In genomic region chr10:14879055-14879800, GRCh38 we compare ENCODE assay signal across 8 cellular contexts. TPM values are rescaled to one million over a fixed set of nuclear protein-coding genes. Genes with fewer than 3 reads are reported as not detected.
DNase-seq lines count a peak whose midpoint lies in the region; ATAC-seq and TF ChIP-seq lines count a peak whose summit lies in the region.

No MANE protein-coding gene starts in this region.

- no peak for DNase-seq in Jurkat, Clone E6-1 (ENCODE audit: low read depth, low spot score)
- DNase-seq in activated CD4-positive, alpha-beta T cell treated with anti-CD3 and anti-CD28 coated beads, Interleukin-2, amount 50 U/mL, for 4 hours, result peak; percentile 25 to 38
- DNase-seq in endodermal cell (peak; percentile 65), testis (peak; percentile 35)

- peaks cover 25% of the 10 kb centered on the region for H3K4me1 Mint-ChIP-seq in endodermal cell

- peaks cover 84% of the 10 kb centered on the region for H3K79me2 ChIP-seq in DOHH2 (ENCODE audit: control insufficient read depth, low read length)

- peaks cover 29% of the 10 kb centered on the region for H3K4me1 ChIP-seq in DOHH2 (ENCODE audit: control insufficient read depth, low read length)
- peaks cover 5% of the 10 kb centered on the region for H3K4me1 ChIP-seq in endodermal cell (ENCODE audit: control insufficient read depth, insufficient read depth, low read length)
- peaks cover 7 to 22% of the 10 kb centered on the region in 2 donors for H3K4me1 ChIP-seq in muscle layer of duodenum (ENCODE audit: control insufficient read depth in 1 of 2, insufficient read depth in 2 of 2, low read length in 2 of 2)
- peaks cover 7% of the 10 kb centered on the region for H3K4me1 ChIP-seq in testis

- no peaks in the 10 kb centered on the region for H4K20me1 ChIP-seq in DOHH2 (ENCODE audit: control insufficient read depth, insufficient read depth, low read depth, low read length)

- no peaks in the 10 kb centered on the region for H3K27me3 Mint-ChIP-seq in endodermal cell (ENCODE audit: insufficient read depth)

- peak overlapping the region; percentile 99 for H3K27ac Mint-ChIP-seq in endodermal cell

- H3K9ac ChIP-seq in endodermal cell (ENCODE audit: extremely low read depth, low read length, poor library complexity, severe bottlenecking), result peak overlapping the region; percentile 96

- H3K4me2 ChIP-seq in DOHH2 (ENCODE audit: low read length), result peak overlapping the region; percentile 77

- H3K4me3 ChIP-seq in DOHH2 (ENCODE audit: low read length) (peak overlapping the region; percentile 93), endodermal cell (ENCODE audit: low read length) (peak overlapping the region; percentile 95), muscle layer of duodenum (ENCODE audit: low read depth in 1 of 2, low read length in 2 of 2) (peak overlapping the region; percentile 74 to 98), testis (peak overlapping the region; percentile 89 to 97)
- H3K4me3 ChIP-seq in Jurkat, Clone E6-1 (ENCODE audit: low read length), result peak overlapping the region; percentile 63

- no peaks in the 10 kb centered on the region for H3K9me3 Mint-ChIP-seq in endodermal cell

- ATAC-seq in GM21723 (IDR thresholded peaks at IDR 0.05; ENCODE audit: unreplicated experiment), result peak; percentile 25
- ATAC-seq in HG03469 (IDR thresholded peaks at IDR 0.05; ENCODE audit: unreplicated experiment), result no peak

- H3K9me2 ChIP-seq in DOHH2 (replicated peaks; ENCODE audit: control insufficient read depth, low read length), result no peaks in the 10 kb centered on the region

- H3K36me3 ChIP-seq in DOHH2 (ENCODE audit: control insufficient read depth, low read length), result peaks cover 57% of the 10 kb centered on the region
- H3K36me3 ChIP-seq in endodermal cell (ENCODE audit: control insufficient read depth, insufficient read depth, low read length), result peaks cover 7% of the 10 kb centered on the region
- H3K36me3 ChIP-seq in muscle layer of duodenum (ENCODE audit: control insufficient read depth in 1 of 2, insufficient read depth in 2 of 2, low read length in 2 of 2), result peaks cover 0 to 7% of the 10 kb centered on the region in 2 donors
- H3K36me3 ChIP-seq in testis (ENCODE audit: low read depth, missing control alignments), result no peaks in the 10 kb centered on the region

- TF ChIP-seq POLR2A in testis (IDR thresholded peaks at IDR 0.05), result no peak

- peaks cover 7% of the 10 kb centered on the region for H3K36me3 Mint-ChIP-seq in endodermal cell (ENCODE audit: low read depth)

- H3K9me3 ChIP-seq in DOHH2 (ENCODE audit: control insufficient read depth, insufficient read depth, low read length) (no peaks in the 10 kb centered on the region), endodermal cell (ENCODE audit: control insufficient read depth, low read length) (no peaks in the 10 kb centered on the region), muscle layer of duodenum (ENCODE audit: control insufficient read depth in 1 of 2, low read length in 2 of 2) (no peaks in the 10 kb centered on the region), testis (no peaks in the 10 kb centered on the region)

- intact Hi-C loops in testis (cut with DNase I; ENCODE audit: low total_unique reads), result no loop called here

- H3K4me3 Mint-ChIP-seq in endodermal cell, result peak overlapping the region; percentile 96

- H3K27ac ChIP-seq in DOHH2 (ENCODE audit: low read depth, low read length) (peak overlapping the region; percentile 28), endodermal cell (ENCODE audit: low read depth, low read length) (peak overlapping the region; percentile 93), muscle layer of duodenum (ENCODE audit: low read length) (peak overlapping the region; percentile 32), testis (peak overlapping the region; percentile 96 to 98)

- no peak for TF ChIP-seq CTCF in DOHH2 (IDR thresholded peaks at IDR 0.05; ENCODE audit: low read depth, low read length, poor library complexity, severe bottlenecking)
- TF ChIP-seq CTCF in endodermal cell (conservative IDR thresholded peaks at IDR 0.05), result no peak
- TF ChIP-seq CTCF in testis (IDR thresholded peaks at IDR 0.05), result no peak

- H3K27me3 ChIP-seq in DOHH2 (ENCODE audit: control insufficient read depth, low read length), result no peaks in the 10 kb centered on the region
- no peaks in the 10 kb centered on the region for H3K27me3 ChIP-seq in endodermal cell (ENCODE audit: control insufficient read depth, insufficient read depth, low read length, poor library complexity, severe bottlenecking)
- H3K27me3 ChIP-seq in muscle layer of duodenum (ENCODE audit: low read depth, low read length), result no peaks in the 10 kb centered on the region
- H3K27me3 ChIP-seq in testis, result no peaks in the 10 kb centered on the region

- H3F3A ChIP-seq in DOHH2 (ENCODE audit: control insufficient read depth, insufficient read depth), result peaks cover 9% of the 10 kb centered on the region; the same call in 1 of the 2 replicates

- 0% methylated on average over 12 to 69 of the region's 69 CpGs for WGBS in endodermal cell (ENCODE audit: insufficient coverage in 1 of 2, insufficient read length in 1 of 2), 2 experiments
- 0% methylated on average over 24 to 57 of the region's 69 CpGs for WGBS in testis, 2 donors

RNA-seq across cellular contexts. Expression of gene SUV39H2, which starts 0.6 kb away (rescaled TPM):
- 38.4 TPM for polyA plus RNA-seq in Jurkat, Clone E6-1 (2012; ENCODE audit: insufficient read depth, insufficient read length)
- total RNA-seq in endodermal cell (10 to 100 TPM; 35.4 to 37.6 TPM), testis (10 to 100 TPM; 29.9 to 39.1 TPM)
- 45.4 TPM for polyA plus RNA-seq in endodermal cell (2013, experiment 1 of 2)
- 50.7 TPM for polyA plus RNA-seq in endodermal cell (2013, experiment 2 of 2)
- 69.4 TPM for polyA plus RNA-seq in testis (ENCODE audit: insufficient read depth, low read depth, low replicate concordance)

RNA-seq across cellular contexts. Expression of gene HSPA14, which starts 41.1 kb away (rescaled TPM):
- polyA plus RNA-seq in Jurkat, Clone E6-1 (2012; ENCODE audit: insufficient read depth, insufficient read length), result 37.2 TPM
- total RNA-seq in endodermal cell (10 to 100 TPM; 17.1 to 24.9 TPM), testis (10 to 100 TPM; 20.5 to 24.6 TPM)
- polyA plus RNA-seq in endodermal cell (2013, experiment 1 of 2), result 22.6 TPM
- 23.9 TPM for polyA plus RNA-seq in endodermal cell (2013, experiment 2 of 2)
- 41.5 TPM for polyA plus RNA-seq in testis (ENCODE audit: insufficient read depth, low read depth, low replicate concordance)

RNA-seq across cellular contexts. Expression of gene MSANTD7, which starts 41.1 kb away (rescaled TPM):
- polyA plus RNA-seq in Jurkat, Clone E6-1 (2012; ENCODE audit: insufficient read depth, insufficient read length), result 19.6 TPM
- total RNA-seq in endodermal cell, result 10 to 100 TPM; 14.6 to 15.6 TPM
- 13.9 TPM for polyA plus RNA-seq in endodermal cell (2013, experiment 1 of 2)
- polyA plus RNA-seq in endodermal cell (2013, experiment 2 of 2), result 14.6 TPM
- total RNA-seq in testis, result 10 to 100 TPM; 14.3 to 15.3 TPM
- polyA plus RNA-seq in testis (ENCODE audit: insufficient read depth, low read depth, low replicate concordance), result 16.0 TPM

RNA-seq across cellular contexts. Expression of gene CDNF, which starts 41.4 kb away (rescaled TPM):
- polyA plus RNA-seq in Jurkat, Clone E6-1 (2012; ENCODE audit: insufficient read depth, insufficient read length), result not detected
- total RNA-seq in endodermal cell (1 to 10 TPM in 1 of 2 donors, under 1 TPM in 1; 0.51 to 1.2 TPM), testis (10 to 100 TPM; 10.0 to 14.1 TPM)
- 2.5 TPM for polyA plus RNA-seq in endodermal cell (2013, experiment 1 of 2)
- 1.5 TPM for polyA plus RNA-seq in endodermal cell (2013, experiment 2 of 2)
- 46.7 TPM for polyA plus RNA-seq in testis (ENCODE audit: insufficient read depth, low read depth, low replicate concordance)

Comparison
In these comparisons a context has a peak if more than half of its experiments do, and no peak if none do; other contexts are left out.
1. H3K27ac ChIP-seq: peak in every context shown above with its lines; median percentile 97 in testis; 93 in endodermal cell; 32 in muscle layer of duodenum; 28 in DOHH2.